ENCODE assay signal across 30 cellular contexts in genomic region chr16:53605979-53606378, GRCh38.
"Had no signal": no experiment of that assay in that cellular context is flagged by ENCODE, and none has a peak within 500 bp of the region (broad histone marks: within the 10 kb centered on the region; RNA-seq: fewer than 3 reads in every experiment).

No MANE protein-coding gene starts in this region.

- H3K9me3 ChIP-seq: ascending aorta, breast epithelium, colonic mucosa, gastrocnemius medialis, heart left ventricle had no signal

- H3K4me1 Mint-ChIP-seq: activated naive CD4-positive, alpha-beta T cell treated with anti-CD3 and anti-CD28 coated beads, Interleukin-2, amount 50 U/mL, for 24 hours; activated naive CD8-positive, alpha-beta T cell treated with anti-CD3 and anti-CD28 coated beads for 36 hours; activated naive CD8-positive, alpha-beta T cell treated with anti-CD3 and anti-CD28 coated beads, Interleukin-2, amount 50 U/mL, for 24 hours; activated T-helper 17 cell treated with anti-CD3 and anti-CD28 coated beads, Interleukin-2, amount 50 U/mL, for 72 hours; WTC11 had no signal

- H3K4me3 ChIP-seq: ascending aorta, breast epithelium, cardiac muscle cell, colonic mucosa, gastrocnemius medialis, heart left ventricle had no signal

- H3K4me3 Mint-ChIP-seq: activated CD8-positive, alpha-beta T cell treated with anti-CD3 and anti-CD28 coated beads for 36 hours; activated naive CD4-positive, alpha-beta T cell treated with anti-CD3 and anti-CD28 coated beads for 36 hours; activated naive CD4-positive, alpha-beta T cell treated with anti-CD3 and anti-CD28 coated beads, Interleukin-2, amount 50 U/mL, for 24 hours; activated naive CD8-positive, alpha-beta T cell treated with anti-CD3 and anti-CD28 coated beads for 36 hours; activated naive CD8-positive, alpha-beta T cell treated with anti-CD3 and anti-CD28 coated beads, Interleukin-2, amount 50 U/mL, for 24 hours; activated T-cell treated with anti-CD3 and anti-CD28 coated beads, Interleukin-2, amount 50 U/mL, for 4 hours; activated T-helper 17 cell treated with anti-CD3 and anti-CD28 coated beads, Interleukin-2, amount 50 U/mL, for 72 hours; brain; WTC11 had no signal

- H3K27ac Mint-ChIP-seq: activated CD8-positive, alpha-beta T cell treated with anti-CD3 and anti-CD28 coated beads for 36 hours; activated naive CD4-positive, alpha-beta T cell treated with anti-CD3 and anti-CD28 coated beads for 36 hours; activated naive CD4-positive, alpha-beta T cell treated with anti-CD3 and anti-CD28 coated beads, Interleukin-2, amount 50 U/mL, for 24 hours; activated naive CD8-positive, alpha-beta T cell treated with anti-CD3 and anti-CD28 coated beads for 36 hours; activated naive CD8-positive, alpha-beta T cell treated with anti-CD3 and anti-CD28 coated beads, Interleukin-2, amount 50 U/mL, for 24 hours; activated T-helper 17 cell treated with anti-CD3 and anti-CD28 coated beads, Interleukin-2, amount 50 U/mL, for 72 hours; brain; WTC11 had no signal

- H3K27ac ChIP-seq: ascending aorta, breast epithelium, cardiac muscle cell, colonic mucosa, foreskin keratinocyte, gastrocnemius medialis, heart left ventricle, VCaP had no signal

- H3K9me3 Mint-ChIP-seq: activated CD8-positive, alpha-beta T cell treated with anti-CD3 and anti-CD28 coated beads for 36 hours; activated naive CD4-positive, alpha-beta T cell treated with anti-CD3 and anti-CD28 coated beads for 36 hours; activated naive CD4-positive, alpha-beta T cell treated with anti-CD3 and anti-CD28 coated beads, Interleukin-2, amount 50 U/mL, for 24 hours; activated naive CD8-positive, alpha-beta T cell treated with anti-CD3 and anti-CD28 coated beads for 36 hours; activated naive CD8-positive, alpha-beta T cell treated with anti-CD3 and anti-CD28 coated beads, Interleukin-2, amount 50 U/mL, for 24 hours; activated T-cell treated with anti-CD3 and anti-CD28 coated beads, Interleukin-2, amount 50 U/mL, for 4 hours; activated T-helper 17 cell treated with anti-CD3 and anti-CD28 coated beads, Interleukin-2, amount 50 U/mL, for 72 hours; brain; WTC11 had no signal

- H3K27me3 Mint-ChIP-seq: activated CD8-positive, alpha-beta T cell treated with anti-CD3 and anti-CD28 coated beads for 36 hours; activated naive CD4-positive, alpha-beta T cell treated with anti-CD3 and anti-CD28 coated beads, Interleukin-2, amount 50 U/mL, for 24 hours; activated naive CD8-positive, alpha-beta T cell treated with anti-CD3 and anti-CD28 coated beads for 36 hours; activated naive CD8-positive, alpha-beta T cell treated with anti-CD3 and anti-CD28 coated beads, Interleukin-2, amount 50 U/mL, for 24 hours; activated T-helper 17 cell treated with anti-CD3 and anti-CD28 coated beads, Interleukin-2, amount 50 U/mL, for 72 hours had no signal

- H3K27me3 ChIP-seq: ascending aorta, breast epithelium, cardiac muscle cell, colonic mucosa, foreskin keratinocyte, gastrocnemius medialis, heart left ventricle had no signal

- H3K36me3 Mint-ChIP-seq: WTC11 had no signal

- DNase-seq: activated CD4-positive, alpha-beta T cell treated with anti-CD3 and anti-CD28 coated beads for 1 hour; activated CD4-positive, alpha-beta T cell treated with anti-CD3 and anti-CD28 coated beads for 4 hours; activated CD4-positive, alpha-beta T cell treated with anti-CD3 and anti-CD28 coated beads, Interleukin-2, amount 50 U/mL, for 1 hour; activated CD4-positive, alpha-beta T cell treated with anti-CD3 and anti-CD28 coated beads, Interleukin-2, amount 50 U/mL, for 48 hours; activated CD8-positive, alpha-beta memory T cell treated with anti-CD3 and anti-CD28 coated beads for 24 hours; activated CD8-positive, alpha-beta T cell treated with anti-CD3 and anti-CD28 coated beads for 36 hours; activated effector memory CD4-positive, alpha-beta T cell treated with Interleukin-2 at 50 U/mL for 16 hours; activated gamma-delta T cell treated with Interleukin-2 at 50 U/mL for 16 hours; activated naive CD4-positive, alpha-beta T cell treated with anti-CD3 and anti-CD28 coated beads for 36 hours; activated naive CD8-positive, alpha-beta T cell treated with anti-CD3 and anti-CD28 coated beads for 36 hours; activated naive CD8-positive, alpha-beta T cell treated with anti-CD3 and anti-CD28 coated beads, Interleukin-2, amount 50 U/mL, for 24 hours; activated T-cell treated with anti-CD3 and anti-CD28 coated beads, Interleukin-2, amount 50 U/mL, for 4 hours; central memory CD4-positive, alpha-beta T cell; cerebellar nuclear complex; colonic mucosa; effector CD8-positive, alpha-beta T cell; foreskin keratinocyte; gastrocnemius medialis; glutamatergic neuron; heart left ventricle; T-helper 2 cell had no signal

- H3K36me3 ChIP-seq: breast epithelium, cardiac muscle cell, colonic mucosa, gastrocnemius medialis had no signal

- ATAC-seq: activated CD8-positive, alpha-beta T cell treated with anti-CD3 and anti-CD28 coated beads for 36 hours; activated naive CD8-positive, alpha-beta T cell treated with anti-CD3 and anti-CD28 coated beads, Interleukin-2, amount 50 U/mL, for 24 hours; activated T-cell treated with anti-CD3 and anti-CD28 coated beads, Interleukin-2, amount 50 U/mL, for 4 hours; activated T-helper 17 cell treated with anti-CD3 and anti-CD28 coated beads, Interleukin-2, amount 50 U/mL, for 72 hours; esophagus mucosa; foreskin keratinocyte; gastrocnemius medialis; heart left ventricle; WTC11 had no signal

- H3K4me1 ChIP-seq: ascending aorta, breast epithelium, colonic mucosa, foreskin keratinocyte, gastrocnemius medialis, heart left ventricle had no signal
